ENCODE assay signal across 24 cellular contexts in the genomic region with DNA sequence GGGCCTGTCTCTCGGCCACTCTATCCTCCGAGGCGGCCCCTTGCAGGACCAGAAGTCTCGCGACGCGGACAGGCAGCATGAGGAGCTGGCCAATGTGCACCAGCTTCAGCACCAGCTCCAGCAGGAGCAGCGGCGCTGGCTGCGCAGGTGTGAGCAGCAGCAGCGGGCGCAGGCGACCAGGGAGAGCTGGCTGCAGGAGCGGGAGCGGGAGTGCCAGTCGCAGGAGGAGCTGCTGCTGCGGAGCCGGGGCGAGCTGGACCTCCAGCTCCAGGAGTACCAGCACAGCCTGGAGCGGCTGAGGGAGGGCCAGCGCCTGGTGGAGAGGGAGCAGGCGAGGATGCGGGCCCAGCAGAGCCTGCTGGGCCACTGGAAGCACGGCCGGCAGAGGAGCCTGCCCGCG.
"Had no signal": no experiment of that assay in that cellular context is flagged by ENCODE, and none has a peak within 500 bp of the region (broad histone marks: within the 10 kb centered on the region; RNA-seq: fewer than 3 reads in every experiment).

No MANE protein-coding gene starts in this region.

- H3K4me3 Mint-ChIP-seq: activated CD4-positive, alpha-beta memory T cell treated with anti-CD3 and anti-CD28 coated beads for 36 hours; activated CD4-positive, alpha-beta T cell treated with anti-CD3 and anti-CD28 coated beads, Interleukin-2, amount 10 ng/mL, durations not matched to agents 7 days and 5 days; activated naive CD8-positive, alpha-beta T cell treated with anti-CD3 and anti-CD28 coated beads, Interleukin-2, amount 10 ng/mL, durations not matched to agents 7 days and 5 days; activated T-cell treated with anti-CD3 and anti-CD28 coated beads, Interleukin-2, amount 50 U/mL, for 4 hours; T-helper 17 cell had no signal

- H3K27me3 ChIP-seq: adrenal gland, breast epithelium had no signal

- H3K4me2 ChIP-seq: PC-9 had no signal

- H3K36me3 ChIP-seq: breast epithelium had no signal

- H3K9me3 ChIP-seq: adrenal gland, breast epithelium had no signal

- H3K9me3 Mint-ChIP-seq: activated CD4-positive, alpha-beta memory T cell treated with anti-CD3 and anti-CD28 coated beads for 36 hours; activated CD4-positive, alpha-beta T cell treated with anti-CD3 and anti-CD28 coated beads, Interleukin-2, amount 10 ng/mL, durations not matched to agents 7 days and 5 days; activated naive CD8-positive, alpha-beta T cell treated with anti-CD3 and anti-CD28 coated beads, Interleukin-2, amount 10 ng/mL, durations not matched to agents 7 days and 5 days; activated T-cell treated with anti-CD3 and anti-CD28 coated beads, Interleukin-2, amount 50 U/mL, for 4 hours had no signal

- H3K27ac ChIP-seq: breast epithelium, PC-9 had no signal

- DNase-seq: activated CD4-positive, alpha-beta memory T cell treated with anti-CD3 and anti-CD28 coated beads for 36 hours; activated CD4-positive, alpha-beta T cell treated with anti-CD3 and anti-CD28 coated beads, Interleukin-2, amount 10 ng/mL, durations not matched to agents 7 days and 5 days; activated CD4-positive, CD25-positive, alpha-beta regulatory T cell; activated CD8-positive, alpha-beta memory T cell treated with anti-CD3 and anti-CD28 coated beads for 24 hours; activated effector memory CD4-positive, alpha-beta T cell treated with anti-CD3 and anti-CD28 coated beads, Interleukin-2, amount 50 U/mL, for 16 hours; activated naive CD4-positive, alpha-beta T cell treated with anti-CD3 and anti-CD28 coated beads, Interleukin-2, amount 50 U/mL, for 16 hours; activated naive CD8-positive, alpha-beta T cell treated with anti-CD3 and anti-CD28 coated beads, Interleukin-2, amount 10 ng/mL, durations not matched to agents 7 days and 5 days; activated T-cell treated with anti-CD3 and anti-CD28 coated beads, Interleukin-2, amount 50 U/mL, for 4 hours; adrenal gland; anterior cingulate cortex; caudate nucleus; Kasumi-1; KBM-7; NCI-H1105 treated with DMSO at 0.1 percent for 48 hours; NCI-H1436 treated with DMSO at 0.1 percent for 48 hours; NCI-H187; NCI-H2081; NCI-H446; NCI-H524; PC-9; SIG-M5; T-helper 17 cell; T-helper 9 cell had no signal

- H3K36me3 Mint-ChIP-seq: activated CD4-positive, alpha-beta memory T cell treated with anti-CD3 and anti-CD28 coated beads for 36 hours; activated naive CD8-positive, alpha-beta T cell treated with anti-CD3 and anti-CD28 coated beads, Interleukin-2, amount 10 ng/mL, durations not matched to agents 7 days and 5 days had no signal

- H3K27ac Mint-ChIP-seq: activated CD4-positive, alpha-beta memory T cell treated with anti-CD3 and anti-CD28 coated beads for 36 hours; activated CD4-positive, alpha-beta T cell treated with anti-CD3 and anti-CD28 coated beads, Interleukin-2, amount 10 ng/mL, durations not matched to agents 7 days and 5 days; activated naive CD8-positive, alpha-beta T cell treated with anti-CD3 and anti-CD28 coated beads, Interleukin-2, amount 10 ng/mL, durations not matched to agents 7 days and 5 days; T-helper 17 cell had no signal

- H2AFZ ChIP-seq: PC-9 had no signal

- ATAC-seq: activated T-cell treated with anti-CD3 and anti-CD28 coated beads, Interleukin-2, amount 50 U/mL, for 4 hours; T-helper 17 cell had no signal

- H3K4me3 ChIP-seq: adrenal gland, breast epithelium, PC-9 had no signal

- H3K4me1 Mint-ChIP-seq: activated CD4-positive, alpha-beta T cell treated with anti-CD3 and anti-CD28 coated beads, Interleukin-2, amount 10 ng/mL, durations not matched to agents 7 days and 5 days; activated naive CD8-positive, alpha-beta T cell treated with anti-CD3 and anti-CD28 coated beads, Interleukin-2, amount 10 ng/mL, durations not matched to agents 7 days and 5 days; T-helper 17 cell had no signal
